ENCODE assay signal across 8 cellular contexts in genomic region chr17:62627904-62628603, GRCh38. TPM values are rescaled to one million over a fixed set of nuclear protein-coding genes. Genes with fewer than 3 reads are reported as not detected.
DNase-seq lines count a peak whose midpoint lies in the region; ATAC-seq and TF ChIP-seq lines count a peak whose summit lies in the region.

No MANE protein-coding gene starts in this region.

- no peaks in the 10 kb centered on the region for H3K79me2 ChIP-seq in neural cell (replicated peaks; ENCODE audit: insufficient read depth, low read length)

- no peak overlapping the region for H3K4me2 ChIP-seq in neural cell (ENCODE audit: low read length)

- H3K9ac ChIP-seq in neural cell (ENCODE audit: low read length), result peak overlapping the region; percentile 36

- H3K27ac Mint-ChIP-seq in Caco-2 (ENCODE audit: unreplicated experiment), result no peak overlapping the region

- no peak overlapping the region for H2AFZ ChIP-seq in neural cell (ENCODE audit: low read depth, low read length)

- H4K20me1 ChIP-seq in neural cell (ENCODE audit: insufficient read depth), result no peaks in the 10 kb centered on the region

- peaks cover 5% of the 10 kb centered on the region for H3K4me1 Mint-ChIP-seq in Caco-2 (ENCODE audit: low read depth, unreplicated experiment)

- H3K4me1 ChIP-seq in Caco-2, result peaks cover 6% of the 10 kb centered on the region
- peaks cover 0 to 33% (median 13%) of the 10 kb centered on the region in 4 donors for H3K4me1 ChIP-seq in transverse colon

- 3% methylated on average over 46 of the region's 61 CpGs; no CpG with 5 or more reads in 1 of the 2 donors for WGBS in transverse colon (ENCODE audit: low coverage in 1 of 2), 2 donors

- H3K4me3 Mint-ChIP-seq in Caco-2 (ENCODE audit: unreplicated experiment), result peak overlapping the region; percentile 86

- ATAC-seq in GM19395 (IDR thresholded peaks at IDR 0.05; ENCODE audit: unreplicated experiment), result no peak

- CTCF ChIA-PET in Caco-2 (lab: Charles Lee), result no interaction called here

- H3K27ac ChIP-seq in HL-60 (replicated peaks) (peak overlapping the region; percentile 75), neural cell (ENCODE audit: low read length) (no peak overlapping the region), transverse colon (peak overlapping the region; percentile 68 to 86 (median 82))

- H3K36me3 ChIP-seq in Caco-2 (ENCODE audit: control insufficient read depth, insufficient read depth, low read length) (no peaks in the 10 kb centered on the region; the same call in 1 of the 2 replicates), neural cell (ENCODE audit: insufficient read depth, low read length) (no peaks in the 10 kb centered on the region), transverse colon (no peaks in the 10 kb centered on the region)

- no peak for TF ChIP-seq RAD21 in neural cell (conservative IDR thresholded peaks at IDR 0.05)

- H3K36me3 Mint-ChIP-seq in Caco-2 (ENCODE audit: insufficient read depth, unreplicated experiment), result peaks cover 13% of the 10 kb centered on the region

- no peaks in the 10 kb centered on the region for H3F3A ChIP-seq in neural cell (ENCODE audit: insufficient read depth, low read length, poor library complexity, severe bottlenecking)

- DNase-seq in Caco-2 (no peak), HL-60 (ENCODE audit: low read depth in 1 of 2, low spot score in 1 of 2) (peak; percentile 65 to 74), fibroblast of mammary gland (ENCODE audit: low read depth) (peak; percentile 80), transverse colon (peak; percentile 28), GM19240 (ENCODE audit: insufficient read length, low spot score) (no peak)
- peak; percentile 83 for DNase-seq in activated CD8-positive, alpha-beta memory T cell treated with anti-CD3 and anti-CD28 coated beads for 24 hours

- no peak for TF ChIP-seq POLR2A in transverse colon (IDR thresholded peaks at IDR 0.05)

- peaks cover 9% of the 10 kb centered on the region for H3K27me3 Mint-ChIP-seq in Caco-2 (ENCODE audit: insufficient read depth, unreplicated experiment)

- H3K9me3 Mint-ChIP-seq in Caco-2 (ENCODE audit: unreplicated experiment), result no peaks in the 10 kb centered on the region

- intact Hi-C loops in Caco-2 (cut with micrococcal nuclease; ENCODE audit: unreplicated experiment), result no loop called here
- intact Hi-C loops in transverse colon (cut with DNase I; ENCODE audit: low total_unique reads), result no loop called here

- H3K9me2 ChIP-seq in neural cell (ENCODE audit: insufficient read depth, low read length), result no peaks in the 10 kb centered on the region

- TF ChIP-seq EP300 in neural cell (conservative IDR thresholded peaks at IDR 0.05; ENCODE audit: poor library complexity, severe bottlenecking) (no peak), transverse colon (IDR thresholded peaks at IDR 0.05; ENCODE audit: low read depth) (no peak)

- H3K4me3 ChIP-seq in Caco-2 (ENCODE audit: low read depth, low read length) (peak overlapping the region; percentile 50), HL-60 (replicated peaks; ENCODE audit: insufficient read depth, low read length) (peak overlapping the region; percentile 68), fibroblast of mammary gland (ENCODE audit: control insufficient read depth, low read depth, low read length) (peak overlapping the region; percentile 81), neural cell (ENCODE audit: low read length) (peak overlapping the region; percentile 67), transverse colon (peak overlapping the region; percentile 17 to 55 (median 32))

- in situ Hi-C loops in transverse colon (cut with MboI; ENCODE audit: low pct_ligation_motif_present in 1 of 4, low pct_unique_long_range_greater_than_20kb in 1 of 4, low sequenced_read_pairs in 3 of 4), result no loop called here

- H3K9me3 ChIP-seq in Caco-2 (no peaks in the 10 kb centered on the region), neural cell (ENCODE audit: low read length) (no peaks in the 10 kb centered on the region), transverse colon (no peaks in the 10 kb centered on the region)

- POLR2A ChIA-PET in Caco-2 (lab: Charles Lee), result no interaction called here

- H3K27me3 ChIP-seq in Caco-2 (replicated peaks; ENCODE audit: control insufficient read depth, insufficient read depth, low read length) (no peaks in the 10 kb centered on the region), HL-60 (ENCODE audit: insufficient read depth, poor library complexity, severe bottlenecking) (no peaks in the 10 kb centered on the region), neural cell (ENCODE audit: insufficient read depth, low read depth, low read length) (peaks cover 25% of the 10 kb centered on the region), transverse colon (peaks cover 38% of the 10 kb centered on the region)

- no peak for TF ChIP-seq CTCF in Caco-2 (IDR thresholded peaks at IDR 0.05; ENCODE audit: insufficient read depth in 1 of 2, low read depth in 1 of 2, low read length in 1 of 2, severe bottlenecking in 1 of 2, unreplicated experiment in 1 of 2)
- TF ChIP-seq CTCF in HL-60 (IDR thresholded peaks at IDR 0.05; ENCODE audit: insufficient read depth, low read length), result no peak
- no peak for TF ChIP-seq CTCF in fibroblast of mammary gland (conservative IDR thresholded peaks at IDR 0.05; ENCODE audit: control insufficient read depth, insufficient read depth, low read depth, low read length)
- no peak for TF ChIP-seq CTCF in neural cell (IDR thresholded peaks at IDR 0.05; ENCODE audit: poor library complexity, severe bottlenecking)
- TF ChIP-seq CTCF in transverse colon (IDR thresholded peaks at IDR 0.05), result no peak

- BruUV-seq in Caco-2 (replicated peaks; lab: Mats Ljungman, UMichigan), result no TSS peak

TF ChIP-seq in neural cell, 6 proteins besides CTCF, POLR2A, EP300 and RAD21:
- TF ChIP-seq MXI1 (conservative IDR thresholded peaks at IDR 0.05; ENCODE audit: poor library complexity, severe bottlenecking), result no peak
- peak; percentile 51 for TF ChIP-seq EZH2 (IDR thresholded peaks at IDR 0.05; ENCODE audit: borderline replicate concordance, insufficient read depth, low read length, poor library complexity, severe bottlenecking)
TF ChIP-seq in neural cell: peak in this region for 1.

RNA-seq across cellular contexts. Expression of gene MRC2, which starts 0.6 kb away (rescaled TPM):
- total RNA-seq in Caco-2 (2022), result 5.7 and 7.0 TPM in 2 replicates
- 0.36 and 0.76 TPM in 2 replicates for polyA plus RNA-seq in neural cell
- 0.93 and 1.5 TPM in 2 replicates for polyA minus RNA-seq in neural cell
- 10 to 100 TPM in 3 of 4 donors, 1 to 10 TPM in 1; 7.9 to 47.2 (median 14.5) TPM for total RNA-seq in transverse colon

Comparison
In these comparisons a context has a peak if more than half of its experiments do, and no peak if none do; other contexts are left out.
1. DNase-seq: peak in HL-60 (2 of 2), activated CD8-positive, alpha-beta memory T cell treated with anti-CD3 and anti-CD28 coated beads for 24 hours (single experiment), fibroblast of mammary gland (single experiment) and transverse colon (single experiment); none in Caco-2 (0 of 2) and GM19240 (single experiment).
2. Peak in every context shown above with its lines, with median percentiles within 50 percentile points of each other: H3K4me3 ChIP-seq.